ENCODE assay signal across 22 cellular contexts in genomic region chr3:129261850-129262249, GRCh38.
"Had no signal": no experiment of that assay in that cellular context is flagged by ENCODE, and none has a peak within 500 bp of the region (broad histone marks: within the 10 kb centered on the region; RNA-seq: fewer than 3 reads in every experiment).

No MANE protein-coding gene starts in this region.

- H3K27ac Mint-ChIP-seq: dendritic cell treated with granulocyte-macrophage colony-stimulating factor and Interleukin-4, amounts not matched to agents 40 ng/mL and 50 ng/mL, for 4 days; memory B cell; natural killer cell treated with Interleukin-12 subunit alpha and Interleukin-12 subunit beta and Interleukin-15 and Interleukin-18, amount 100 ng/mL, for 72 hours; neural progenitor cell had no signal

- H2AFZ ChIP-seq: hepatocyte, neural progenitor cell had no signal

- H3K36me3 ChIP-seq: neural progenitor cell, ovary had no signal

- H3K4me3 ChIP-seq: hepatocyte, left ventricle myocardium inferior, lower lobe of right lung, neural progenitor cell, ovary, right atrium auricular region, stomach, thoracic aorta, transverse colon had no signal

- H3K27ac ChIP-seq: hepatocyte, left ventricle myocardium inferior, lower lobe of right lung, neural progenitor cell, ovary, right atrium auricular region, stomach, thoracic aorta, transverse colon had no signal

- H3K27me3 ChIP-seq: hepatocyte, neural progenitor cell, ovary, right atrium auricular region, stomach, transverse colon had no signal

- H3K9me3 Mint-ChIP-seq: dendritic cell treated with granulocyte-macrophage colony-stimulating factor and Interleukin-4, amounts not matched to agents 40 ng/mL and 50 ng/mL, for 4 days; effector memory CD8-positive, alpha-beta T cell; memory B cell; natural killer cell treated with Interleukin-12 subunit alpha and Interleukin-12 subunit beta and Interleukin-15 and Interleukin-18, amount 100 ng/mL, for 72 hours; neural progenitor cell had no signal

- H3K4me2 ChIP-seq: hepatocyte, neural progenitor cell had no signal

- H3K9me3 ChIP-seq: left ventricle myocardium inferior, lower lobe of right lung, ovary, right atrium auricular region, stomach, thoracic aorta, transverse colon had no signal

- H3K27me3 Mint-ChIP-seq: dendritic cell treated with granulocyte-macrophage colony-stimulating factor and Interleukin-4, amounts not matched to agents 40 ng/mL and 50 ng/mL, for 4 days; effector memory CD8-positive, alpha-beta T cell; memory B cell; natural killer cell treated with Interleukin-12 subunit alpha and Interleukin-12 subunit beta and Interleukin-15 and Interleukin-18, amount 100 ng/mL, for 72 hours had no signal

- DNase-seq: effector memory CD8-positive, alpha-beta T cell; foreskin melanocyte; kidney; left cardiac atrium; left ventricle myocardium inferior; lower lobe of right lung; midbrain; nucleus accumbens; small intestine; stimulated activated CD4-positive, alpha-beta T cell treated with anti-CD3 and anti-CD28 coated beads, Interleukin-12 subunit alpha, Interleukin-12 subunit beta, amount 100 ng/mL, for 4 hours; stimulated activated naive CD4-positive, alpha-beta T cell; stomach; substantia nigra; transverse colon had no signal

- ATAC-seq: effector memory CD8-positive, alpha-beta T cell; left cardiac atrium; lower lobe of right lung; natural killer cell treated with Interleukin-12 subunit alpha and Interleukin-12 subunit beta and Interleukin-15 and Interleukin-18, amount 100 ng/mL, for 72 hours had no signal

- H3K4me1 Mint-ChIP-seq: neural progenitor cell had no signal

- H3K4me3 Mint-ChIP-seq: dendritic cell treated with granulocyte-macrophage colony-stimulating factor and Interleukin-4, amounts not matched to agents 40 ng/mL and 50 ng/mL, for 4 days; effector memory CD8-positive, alpha-beta T cell; memory B cell; natural killer cell treated with Interleukin-12 subunit alpha and Interleukin-12 subunit beta and Interleukin-15 and Interleukin-18, amount 100 ng/mL, for 72 hours; neural progenitor cell had no signal

- H3K9ac ChIP-seq: neural progenitor cell had no signal

- H3K4me1 ChIP-seq: lower lobe of right lung, neural progenitor cell, right atrium auricular region, stomach had no signal

- FAIRE-seq: kidney, small intestine had no signal
